1 cellular context compared by ENCODE assay signal in the genomic region with DNA sequence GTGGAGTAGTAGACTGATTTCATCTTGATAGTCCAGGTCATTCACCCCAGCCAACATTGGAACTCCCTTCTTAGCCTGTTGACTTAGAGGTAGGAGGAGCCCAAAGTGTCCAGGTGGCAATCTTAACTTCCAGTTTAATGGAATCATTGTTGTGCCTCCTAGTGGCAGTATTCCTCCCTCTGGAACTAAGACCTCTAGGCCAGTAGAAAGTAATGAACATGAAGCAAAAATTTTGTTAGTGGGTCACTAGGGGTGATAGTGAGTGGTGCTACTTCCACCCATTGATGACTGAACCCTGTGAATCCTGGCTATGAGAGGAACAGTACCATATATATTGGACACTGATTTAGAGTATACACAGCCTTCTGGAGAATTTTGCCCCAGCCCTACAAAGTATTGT.
TF ChIP-seq lines count a peak whose summit lies in the region.

No MANE protein-coding gene starts in this region.

TF ChIP-seq in HepG2, 621 proteins besides CTCF, POLR2A, EP300 and RAD21:
- TF ChIP-seq STAG1 (CRISPR knock-in tag; IDR thresholded peaks at IDR 0.05), result peak; percentile 17; the same call in 1 of the 2 replicates
